Comparison of ENCODE assay signal across 18 cellular contexts in genomic region chr10:32308027-32308603, GRCh38. TPM values are rescaled to one million over a fixed set of nuclear protein-coding genes. Genes with fewer than 3 reads are reported as not detected.
A peak's percentile ranks its signal among the peaks of the same experiment; 100 is the strongest.
DNase-seq lines count a peak whose midpoint lies in the region; ATAC-seq and TF ChIP-seq lines count a peak whose summit lies in the region.
"Had no signal": no experiment of that assay in that cellular context is flagged by ENCODE, and none has a peak within 500 bp of the region (broad histone marks: within the 10 kb centered on the region; RNA-seq: fewer than 3 reads in every experiment).

No MANE protein-coding gene starts in this region.

- peaks cover 64% of the 10 kb centered on the region for H3K4me1 Mint-ChIP-seq in activated CD4-positive, alpha-beta T cell treated with anti-CD3 and anti-CD28 coated beads for 36 hours
- peaks cover 6% of the 10 kb centered on the region; the same call in 2 of the 3 replicates for H3K4me1 Mint-ChIP-seq in GM23338
- H3K4me1 Mint-ChIP-seq in activated naive CD8-positive, alpha-beta T cell treated with anti-CD3 and anti-CD28 coated beads, Interleukin-2, amount 50 U/mL, for 24 hours = peaks cover 58% of the 10 kb centered on the region

- no peaks in the 10 kb centered on the region for H3F3A ChIP-seq in GM23338 (replicated peaks; ENCODE audit: low read depth)

- WGBS in adrenal gland, 4 donors = 81 to 89% (median 87%) methylated on average over 7 of the region's 7 CpGs

- no peaks in the 10 kb centered on the region for H3K9me2 ChIP-seq in GM23338 (ENCODE audit: insufficient read depth)

- peaks cover 100% of the 10 kb centered on the region for H3K79me2 ChIP-seq in GM23338 (replicated peaks; ENCODE audit: insufficient read depth)

- H3K36me3 Mint-ChIP-seq in activated CD4-positive, alpha-beta T cell treated with anti-CD3 and anti-CD28 coated beads for 36 hours (ENCODE audit: low read depth) = peaks cover 22% of the 10 kb centered on the region
- H3K36me3 Mint-ChIP-seq in GM23338 (ENCODE audit: low read depth) = peaks cover 22% of the 10 kb centered on the region
- H3K36me3 Mint-ChIP-seq in activated naive CD8-positive, alpha-beta T cell treated with anti-CD3 and anti-CD28 coated beads, Interleukin-2, amount 50 U/mL, for 24 hours (ENCODE audit: low read depth) = peaks cover 25% of the 10 kb centered on the region

- H3K4me3 Mint-ChIP-seq in activated CD4-positive, alpha-beta T cell treated with anti-CD3 and anti-CD28 coated beads for 36 hours = peak overlapping the region; percentile 15
- no peak overlapping the region for H3K4me3 Mint-ChIP-seq in GM23338
- peak overlapping the region; percentile 12 for H3K4me3 Mint-ChIP-seq in activated naive CD8-positive, alpha-beta T cell treated with anti-CD3 and anti-CD28 coated beads, Interleukin-2, amount 50 U/mL, for 24 hours
- H3K4me3 Mint-ChIP-seq: activated T-helper 1 cell treated with anti-CD3 and anti-CD28 coated beads, Interleukin-12 subunit alpha, Interleukin-12 subunit beta, Interleukin-2, Interleukin-4 antibody, amounts not matched to agents 30 ng/mL and 10 ng/mL and 1 ng/mL, durations not matched to agents 14 hours and 24 hours and 36 hours; brain had no signal

- POLR2A ChIA-PET in activated CD4-positive, alpha-beta T cell treated with anti-CD3 and anti-CD28 coated beads for 36 hours (lab: Charles Lee) = no interaction called here

- peak; percentile 32 for DNase-seq in activated CD4-positive, alpha-beta T cell treated with anti-CD3 and anti-CD28 coated beads for 36 hours
- DNase-seq in activated CD4-positive, alpha-beta T cell treated with anti-CD3 and anti-CD28 coated beads for 4 hours = no peak
- DNase-seq in GM23338 (ENCODE audit: low spot score) (no peak), gastrocnemius medialis (no peak), AG08396 (ENCODE audit: low spot score) (no peak), adrenal gland (no peak)
- no peak for DNase-seq in activated naive CD8-positive, alpha-beta T cell treated with anti-CD3 and anti-CD28 coated beads, Interleukin-2, amount 50 U/mL, for 24 hours
- DNase-seq: activated CD4-positive, CD25-positive, alpha-beta regulatory T cell; GDM1; NCI-H187; NCI-H526; stimulated activated CD4-positive, alpha-beta T cell treated with anti-CD3 and anti-CD28 coated beads, Interleukin-4, amount 100 ng/mL, for 1 hour had no signal

- no peaks in the 10 kb centered on the region for H3K9me3 Mint-ChIP-seq in activated CD4-positive, alpha-beta T cell treated with anti-CD3 and anti-CD28 coated beads for 36 hours (ENCODE audit: low read depth)
- H3K9me3 Mint-ChIP-seq in GM23338 = no peaks in the 10 kb centered on the region
- no peaks in the 10 kb centered on the region for H3K9me3 Mint-ChIP-seq in activated naive CD8-positive, alpha-beta T cell treated with anti-CD3 and anti-CD28 coated beads, Interleukin-2, amount 50 U/mL, for 24 hours
- H3K9me3 Mint-ChIP-seq: activated T-helper 1 cell treated with anti-CD3 and anti-CD28 coated beads, Interleukin-12 subunit alpha, Interleukin-12 subunit beta, Interleukin-2, Interleukin-4 antibody, amounts not matched to agents 30 ng/mL and 10 ng/mL and 1 ng/mL, durations not matched to agents 14 hours and 24 hours and 36 hours had no signal

- H3K27ac ChIP-seq in GM23338 (ENCODE audit: low read depth) (peak overlapping the region; percentile 9; the same call in 1 of the 2 replicates), gastrocnemius medialis (peak overlapping the region in 3 of 4 donors; percentile 2 to 55 (median 49)), adrenal gland (peak overlapping the region in 1 of 5 donors; percentile 29)
- H3K27ac ChIP-seq: vagina had no signal

- H3K36me3 ChIP-seq in GM23338 (ENCODE audit: insufficient read depth) (peaks cover 5% of the 10 kb centered on the region; the same call in 1 of the 2 replicates), gastrocnemius medialis (peaks cover 0 to 26% of the 10 kb centered on the region in 2 donors), adrenal gland (replicated peaks in 1 of 2) (peaks cover 0 to 12% of the 10 kb centered on the region in 2 donors)

- no peaks in the 10 kb centered on the region for H3K4me1 ChIP-seq in GM23338 (ENCODE audit: insufficient read depth)
- peaks cover 26 to 36% of the 10 kb centered on the region in 2 donors for H3K4me1 ChIP-seq in gastrocnemius medialis
- peaks cover 14 to 42% of the 10 kb centered on the region in 2 donors for H3K4me1 ChIP-seq in adrenal gland (replicated peaks in 1 of 2)
- H3K4me1 ChIP-seq: HAP-1 had no signal

- TF ChIP-seq CTCF in GM23338 (conservative IDR thresholded peaks at IDR 0.05; ENCODE audit: low read depth in 2 of 2) (no peak), gastrocnemius medialis (IDR thresholded peaks at IDR 0.05 in 4 of 5, conservative IDR thresholded peaks at IDR 0.05 in 1 of 5) (no peak), adrenal gland (IDR thresholded peaks at IDR 0.05) (no peak)

- H3K4me2 ChIP-seq in GM23338 = no peak overlapping the region

- H3K27me3 ChIP-seq in GM23338 (ENCODE audit: insufficient read depth) (no peaks in the 10 kb centered on the region), gastrocnemius medialis (no peaks in the 10 kb centered on the region), adrenal gland (no peaks in the 10 kb centered on the region)
- H3K27me3 ChIP-seq: vagina had no signal

- CTCF ChIA-PET in activated CD4-positive, alpha-beta T cell treated with anti-CD3 and anti-CD28 coated beads for 36 hours (lab: Charles Lee) = no interaction called here

- intact Hi-C loops in activated CD4-positive, alpha-beta T cell treated with anti-CD3 and anti-CD28 coated beads for 36 hours (cut with DNase I, micrococcal nuclease) = loop anchor here in 1 of 2 experiments (5.0 kb wide), 1 partner anchor 39 kb away; the partner anchor contains the start of gene EPC1
- intact Hi-C loops in gastrocnemius medialis (cut with DNase I; ENCODE audit: low total_unique reads) (no loop called here), adrenal gland (cut with DNase I) (no loop called here)

- H3K27ac Mint-ChIP-seq in activated CD4-positive, alpha-beta T cell treated with anti-CD3 and anti-CD28 coated beads for 36 hours = peak overlapping the region; percentile 62
- H3K27ac Mint-ChIP-seq in GM23338 = no peak overlapping the region; the same call in 1 of the 2 replicates
- peak overlapping the region; percentile 68 for H3K27ac Mint-ChIP-seq in activated naive CD8-positive, alpha-beta T cell treated with anti-CD3 and anti-CD28 coated beads, Interleukin-2, amount 50 U/mL, for 24 hours

- peaks cover 18% of the 10 kb centered on the region for H4K20me1 ChIP-seq in GM23338 (replicated peaks; ENCODE audit: insufficient read depth)

- no peaks in the 10 kb centered on the region for H3K27me3 Mint-ChIP-seq in activated CD4-positive, alpha-beta T cell treated with anti-CD3 and anti-CD28 coated beads for 36 hours
- H3K27me3 Mint-ChIP-seq in GM23338 (ENCODE audit: insufficient read depth, low read depth, poor library complexity) = peaks cover 2% of the 10 kb centered on the region
- no peaks in the 10 kb centered on the region for H3K27me3 Mint-ChIP-seq in activated naive CD8-positive, alpha-beta T cell treated with anti-CD3 and anti-CD28 coated beads, Interleukin-2, amount 50 U/mL, for 24 hours
- H3K27me3 Mint-ChIP-seq: brain had no signal

- no peak overlapping the region for H2AFZ ChIP-seq in GM23338

- in situ Hi-C loops in gastrocnemius medialis (cut with MboI; ENCODE audit: low sequenced_read_pairs in 4 of 4) = no loop called here

- peak; percentile 67 for ATAC-seq in activated CD4-positive, alpha-beta T cell treated with anti-CD3 and anti-CD28 coated beads for 36 hours
- ATAC-seq in GM23338 = no peak
- ATAC-seq in activated naive CD8-positive, alpha-beta T cell treated with anti-CD3 and anti-CD28 coated beads, Interleukin-2, amount 50 U/mL, for 24 hours = no peak
- ATAC-seq in gastrocnemius medialis = peak in 1 of 2 donors; percentile 21
- ATAC-seq in GM18502 (IDR thresholded peaks at IDR 0.05; ENCODE audit: poor library complexity, unreplicated experiment) = no peak
- ATAC-seq: Panc1 had no signal

- TF ChIP-seq POLR2A in gastrocnemius medialis (IDR thresholded peaks at IDR 0.05) (no peak), adrenal gland (IDR thresholded peaks at IDR 0.05) (no peak)

- H3K9me3 ChIP-seq in gastrocnemius medialis (no peaks in the 10 kb centered on the region), adrenal gland (replicated peaks in 1 of 3) (no peaks in the 10 kb centered on the region)
- H3K9me3 ChIP-seq: HAP-1, vagina had no signal

- H3K4me3 ChIP-seq in GM23338 (no peak overlapping the region), gastrocnemius medialis (no peak overlapping the region), adrenal gland (no peak overlapping the region)
- H3K4me3 ChIP-seq: HAP-1, vagina had no signal

TF ChIP-seq in GM23338, 12 proteins besides CTCF, POLR2A, EP300 and RAD21 (continues in another document):
- TF ChIP-seq POLR2AphosphoS5 (IDR thresholded peaks at IDR 0.05; ENCODE audit: low read depth) (no peak), JUNB (IDR thresholded peaks at IDR 0.05; ENCODE audit: unreplicated experiment) (no peak), CREB1 (CRISPR knock-in tag; IDR thresholded peaks at IDR 0.05; ENCODE audit: low read depth) (no peak), EZH2 (IDR thresholded peaks at IDR 0.05; ENCODE audit: low read depth, unreplicated experiment) (no peak)

RNA-seq across cellular contexts. Expression of gene EPC1, which starts 38.8 kb away (rescaled TPM):
- total RNA-seq in activated CD4-positive, alpha-beta T cell treated with anti-CD3 and anti-CD28 coated beads for 36 hours = 10 to 100 TPM; 28.8 to 31.0 TPM
- 15.8 and 25.9 TPM in 2 replicates for total RNA-seq in GM23338 (2014; rRNA removed; shearing (Covaris generic))
- polyA plus RNA-seq in GM23338 (2016; fragmentation: Nextera tagmentation; extraction: Ambion mirVana) (24.1 and 24.5 TPM in 2 replicates), adrenal gland (10 to 100 TPM; 16.5 to 27.8 (median 19.3) TPM)
- total RNA-seq in gastrocnemius medialis (10 to 100 TPM; 25.0 to 37.9 (median 29.3) TPM), adrenal gland (10 to 100 TPM; 10.9 to 43.6 (median 24.4) TPM)
